ENCODE assay signal across 18 cellular contexts in the genomic region with DNA sequence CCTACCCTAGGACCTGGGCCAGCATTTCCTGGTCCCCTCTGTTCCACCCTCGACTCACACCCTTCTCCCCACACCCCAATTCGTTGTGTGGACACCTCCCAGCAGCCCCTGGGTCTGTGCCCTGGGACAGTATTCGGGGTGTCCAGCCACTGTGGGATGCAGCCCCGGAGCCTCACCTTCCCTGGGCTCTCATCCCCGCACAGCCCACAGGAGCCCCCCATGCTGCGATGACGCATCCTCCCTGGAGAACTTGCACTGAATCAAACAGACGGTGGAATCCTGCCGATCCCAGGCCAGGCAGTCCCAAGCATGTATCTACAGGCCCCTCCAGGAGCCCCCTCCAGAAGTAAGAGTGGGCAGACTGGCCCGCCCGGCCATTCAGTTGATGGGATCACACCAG. TPM values are rescaled to one million over a fixed set of nuclear protein-coding genes. Genes with fewer than 3 reads are reported as not detected.
DNase-seq lines count a peak whose midpoint lies in the region; ATAC-seq and TF ChIP-seq lines count a peak whose summit lies in the region.
"Had no signal": no experiment of that assay in that cellular context is flagged by ENCODE, and none has a peak within 500 bp of the region (broad histone marks: within the 10 kb centered on the region; RNA-seq: fewer than 3 reads in every experiment).

No MANE protein-coding gene starts in this region.

- no peaks in the 10 kb centered on the region for H3K36me3 ChIP-seq in mucosa of descending colon (ENCODE audit: low read depth)
- H3K36me3 ChIP-seq in mesenchymal stem cell (ENCODE audit: control insufficient read depth in 1 of 2, insufficient read depth in 2 of 2, low read depth in 1 of 2, low read length in 2 of 2): peaks cover 0 to 81% of the 10 kb centered on the region in 2 experiments
- H3K36me3 ChIP-seq: right lobe of liver had no signal

- H3K9ac ChIP-seq in mesenchymal stem cell (ENCODE audit: low read length): no peak overlapping the region
- H3K9ac ChIP-seq: GM23248 had no signal

- H3K23ac ChIP-seq in mesenchymal stem cell (ENCODE audit: low read length in 2 of 2): no peak overlapping the region

- H3K9me3 Mint-ChIP-seq in stimulated activated naive CD8-positive, alpha-beta T cell treated with anti-CD3 and anti-CD28 coated beads, Interleukin-15, Interleukin-2, amounts not matched to agents 100 ng/mL and 50 ng/mL, for 24 hours: no peaks in the 10 kb centered on the region
- H3K9me3 Mint-ChIP-seq in activated CD8-positive, alpha-beta T cell treated with anti-CD3 and anti-CD28 coated beads for 36 hours: no peaks in the 10 kb centered on the region
- H3K9me3 Mint-ChIP-seq in immature natural killer cell: no peaks in the 10 kb centered on the region

- H2BK12ac ChIP-seq in mesenchymal stem cell (ENCODE audit: low read length in 2 of 2): no peak overlapping the region

- H3K4me1 Mint-ChIP-seq in stimulated activated naive CD8-positive, alpha-beta T cell treated with anti-CD3 and anti-CD28 coated beads, Interleukin-15, Interleukin-2, amounts not matched to agents 100 ng/mL and 50 ng/mL, for 24 hours (ENCODE audit: low read depth): peaks cover 87% of the 10 kb centered on the region
- H3K4me1 Mint-ChIP-seq in activated CD8-positive, alpha-beta T cell treated with anti-CD3 and anti-CD28 coated beads for 36 hours (ENCODE audit: low read depth): peaks cover 64% of the 10 kb centered on the region
- peaks cover 30 to 36% of the 10 kb centered on the region in 2 donors for H3K4me1 Mint-ChIP-seq in immature natural killer cell

- no peak overlapping the region for H4K8ac ChIP-seq in mesenchymal stem cell (ENCODE audit: low read length)

- ATAC-seq in stimulated activated naive CD8-positive, alpha-beta T cell treated with anti-CD3 and anti-CD28 coated beads, Interleukin-15, Interleukin-2, amounts not matched to agents 100 U/mL and 50 U/mL, for 24 hours: no peak
- ATAC-seq in activated CD8-positive, alpha-beta T cell treated with anti-CD3 and anti-CD28 coated beads for 36 hours: no peak
- no peak for ATAC-seq in mucosa of descending colon
- ATAC-seq: right lobe of liver had no signal

- no peak overlapping the region for H3K4me3 ChIP-seq in mucosa of descending colon
- H3K4me3 ChIP-seq in mesenchymal stem cell (ENCODE audit: insufficient read depth in 1 of 2, low read depth in 1 of 2, low read length in 2 of 2): no peak overlapping the region
- H3K4me3 ChIP-seq: GM23248, PC-9, right lobe of liver had no signal

- no peak for TF ChIP-seq CTCF in activated CD8-positive, alpha-beta T cell treated with anti-CD3 and anti-CD28 coated beads for 36 hours (IDR thresholded peaks at IDR 0.05)
- TF ChIP-seq CTCF in mucosa of descending colon (IDR thresholded peaks at IDR 0.05): no peak

- H3K9me3 ChIP-seq in mucosa of descending colon (no peaks in the 10 kb centered on the region), mesenchymal stem cell (ENCODE audit: control insufficient read depth, low read length) (no peaks in the 10 kb centered on the region)
- H3K9me3 ChIP-seq: right lobe of liver had no signal

- CTCF ChIA-PET in activated CD8-positive, alpha-beta T cell treated with anti-CD3 and anti-CD28 coated beads for 36 hours (lab: Charles Lee): interaction anchor here (2.1 to 2.2 kb wide), 2 partner anchors 50 to 52 kb away, joined by 8 to 9 read pairs; no protein-coding TSS in a partner anchor

- intact Hi-C loops in activated CD8-positive, alpha-beta T cell treated with anti-CD3 and anti-CD28 coated beads for 36 hours (cut with micrococcal nuclease): no loop called here
- intact Hi-C loops in mucosa of descending colon (cut with DNase I, micrococcal nuclease): no loop called here

- peak overlapping the region; percentile 52 for H3K4me3 Mint-ChIP-seq in stimulated activated naive CD8-positive, alpha-beta T cell treated with anti-CD3 and anti-CD28 coated beads, Interleukin-15, Interleukin-2, amounts not matched to agents 100 ng/mL and 50 ng/mL, for 24 hours
- H3K4me3 Mint-ChIP-seq in activated CD8-positive, alpha-beta T cell treated with anti-CD3 and anti-CD28 coated beads for 36 hours: no peak overlapping the region
- no peak overlapping the region for H3K4me3 Mint-ChIP-seq in immature natural killer cell

- H3K14ac ChIP-seq in mesenchymal stem cell (ENCODE audit: low read length in 2 of 2): no peak overlapping the region

- H3K4me2 ChIP-seq in mesenchymal stem cell (ENCODE audit: low read length, poor library complexity, severe bottlenecking): no peak overlapping the region
- H3K4me2 ChIP-seq: PC-9 had no signal

- H3K4ac ChIP-seq in mesenchymal stem cell (ENCODE audit: low read depth in 1 of 2, low read length in 2 of 2): no peak overlapping the region

- H3K79me1 ChIP-seq in mesenchymal stem cell (replicated peaks; ENCODE audit: low read length, poor library complexity, severe bottlenecking): peaks cover 42% of the 10 kb centered on the region

- no peaks in the 10 kb centered on the region for H3K27me3 Mint-ChIP-seq in stimulated activated naive CD8-positive, alpha-beta T cell treated with anti-CD3 and anti-CD28 coated beads, Interleukin-15, Interleukin-2, amounts not matched to agents 100 ng/mL and 50 ng/mL, for 24 hours
- H3K27me3 Mint-ChIP-seq in activated CD8-positive, alpha-beta T cell treated with anti-CD3 and anti-CD28 coated beads for 36 hours: no peaks in the 10 kb centered on the region
- peaks cover 25 to 31% (median 25%) of the 10 kb centered on the region in 3 donors for H3K27me3 Mint-ChIP-seq in immature natural killer cell (ENCODE audit: low read depth in 3 of 3)

- no peak overlapping the region for H4K91ac ChIP-seq in mesenchymal stem cell (ENCODE audit: low read length)

- no peak overlapping the region for H2AFZ ChIP-seq in mesenchymal stem cell (ENCODE audit: low read depth, low read length)
- H2AFZ ChIP-seq: GM23248, PC-9 had no signal

- no peak overlapping the region for H2BK5ac ChIP-seq in mesenchymal stem cell (ENCODE audit: low read depth, low read length, poor library complexity, severe bottlenecking)

- H3K27me3 ChIP-seq in mesenchymal stem cell (ENCODE audit: control insufficient read depth in 1 of 2, insufficient read depth in 1 of 2, low read length in 2 of 2): no peaks in the 10 kb centered on the region
- H3K27me3 ChIP-seq: right lobe of liver had no signal

- peak overlapping the region; percentile 77 for H3K27ac Mint-ChIP-seq in stimulated activated naive CD8-positive, alpha-beta T cell treated with anti-CD3 and anti-CD28 coated beads, Interleukin-15, Interleukin-2, amounts not matched to agents 100 ng/mL and 50 ng/mL, for 24 hours
- H3K27ac Mint-ChIP-seq in activated CD8-positive, alpha-beta T cell treated with anti-CD3 and anti-CD28 coated beads for 36 hours: peak overlapping the region; percentile 1
- H3K27ac Mint-ChIP-seq in immature natural killer cell: no peak overlapping the region

- no peak overlapping the region for H3K18ac ChIP-seq in mesenchymal stem cell (ENCODE audit: low read depth in 1 of 2, low read length in 2 of 2)

- H2BK120ac ChIP-seq in mesenchymal stem cell (ENCODE audit: low read depth, low read length): no peak overlapping the region

- POLR2A ChIA-PET in activated CD8-positive, alpha-beta T cell treated with anti-CD3 and anti-CD28 coated beads for 36 hours (lab: Charles Lee): no interaction called here

- WGBS in mesenchymal stem cell: 94% methylated on average over 11 of the region's 11 CpGs

- H3K27ac ChIP-seq in mesenchymal stem cell (ENCODE audit: low read length, poor library complexity, severe bottlenecking): no peak overlapping the region
- H3K27ac ChIP-seq: GM23248, PC-9, right lobe of liver had no signal

- H3K4me1 ChIP-seq in mucosa of descending colon (ENCODE audit: low read depth) (peaks cover 92% of the 10 kb centered on the region), mesenchymal stem cell (ENCODE audit: control insufficient read depth, insufficient read depth, low read depth, low read length) (peaks cover 62% of the 10 kb centered on the region)
- H3K4me1 ChIP-seq: right lobe of liver had no signal

- no peak overlapping the region for H2AK5ac ChIP-seq in mesenchymal stem cell (ENCODE audit: low read length, severe bottlenecking)

- no peak overlapping the region for H2BK15ac ChIP-seq in mesenchymal stem cell (ENCODE audit: low read depth, poor library complexity, severe bottlenecking)

- no peak for DNase-seq in stimulated activated naive CD8-positive, alpha-beta T cell treated with anti-CD3 and anti-CD28 coated beads, Interleukin-15, Interleukin-2, amounts not matched to agents 100 U/mL and 50 U/mL, for 24 hours
- no peak for DNase-seq in activated CD8-positive, alpha-beta T cell treated with anti-CD3 and anti-CD28 coated beads for 36 hours
- DNase-seq in mucosa of descending colon (peak; percentile 20 to 60 (median 39)), immature natural killer cell (no peak), mesenchymal stem cell (no peak), NCI-H2196 treated with DMSO at 0.1 percent for 48 hours (lab: John Stamatoyannopoulos, UW; ENCODE audit: unreplicated experiment) (no peak), mucosa of gallbladder (ENCODE audit: low spot score) (no peak)
- DNase-seq: activated CD4-positive, alpha-beta T cell treated with anti-CD3 and anti-CD28 coated beads, Interleukin-2, amount 50 U/mL, for 1 hour; amygdala; GM23248; NCI-H2029 treated with DMSO at 0.1 percent for 48 hours; NCI-H69; PC-9; T-helper 9 cell had no signal

- H3K36me3 Mint-ChIP-seq in stimulated activated naive CD8-positive, alpha-beta T cell treated with anti-CD3 and anti-CD28 coated beads, Interleukin-15, Interleukin-2, amounts not matched to agents 100 ng/mL and 50 ng/mL, for 24 hours (ENCODE audit: low read depth): peaks cover 10% of the 10 kb centered on the region
- peaks cover 16% of the 10 kb centered on the region for H3K36me3 Mint-ChIP-seq in activated CD8-positive, alpha-beta T cell treated with anti-CD3 and anti-CD28 coated beads for 36 hours (ENCODE audit: low read depth)
- H3K36me3 Mint-ChIP-seq in immature natural killer cell: no peaks in the 10 kb centered on the region

RNA-seq across cellular contexts. Expression of a gene that starts 9.7 kb away (rescaled TPM):
- 10 to 100 TPM; 43.2 to 43.4 TPM for total RNA-seq in activated CD8-positive, alpha-beta T cell treated with anti-CD3 and anti-CD28 coated beads for 36 hours
- total RNA-seq in mucosa of descending colon: 1,000 to 10,000 TPM; 1,048 to 2,192 (median 2,113) TPM
- polyA plus RNA-seq in immature natural killer cell: 10 to 100 TPM in 2 of 3 donors, 1 to 10 TPM in 1; 5.3 to 23.7 (median 16.9) TPM
- 311 TPM for polyA plus RNA-seq in mesenchymal stem cell (2013, experiment 1 of 2)
- polyA plus RNA-seq in mesenchymal stem cell (2013, experiment 2 of 2): 325 TPM
- total RNA-seq in mucosa of gallbladder: 195 TPM

RNA-seq across cellular contexts. Expression of a gene that starts 50.6 kb away (rescaled TPM):
- total RNA-seq in activated CD8-positive, alpha-beta T cell treated with anti-CD3 and anti-CD28 coated beads for 36 hours: 1 to 10 TPM; 5.0 to 5.3 TPM
- total RNA-seq in mucosa of descending colon (1 to 10 TPM in 2 of 3 donors, under 1 TPM in 1; 0.99 to 1.1 (median 1.1) TPM), mucosa of gallbladder (0.37 TPM)
- not detected for polyA plus RNA-seq in immature natural killer cell
- not detected for polyA plus RNA-seq in mesenchymal stem cell (2013, experiment 1 of 2)
- 0.01 TPM for polyA plus RNA-seq in mesenchymal stem cell (2013, experiment 2 of 2)
- total RNA-seq: GM23248, osteocyte, PC-9 had no signal
- polyA plus RNA-seq: keratinocyte had no signal

Comparison
In these comparisons a context has a peak if more than half of its experiments do, and no peak if none do; other contexts are left out.
1. H3K27ac Mint-ChIP-seq: peak in stimulated activated naive CD8-positive, alpha-beta T cell treated with anti-CD3 and anti-CD28 coated beads, Interleukin-15, Interleukin-2, amounts not matched to agents 100 ng/mL and 50 ng/mL, for 24 hours (single experiment) and activated CD8-positive, alpha-beta T cell treated with anti-CD3 and anti-CD28 coated beads for 36 hours (single experiment); none in immature natural killer cell (0 of 6).
2. DNase-seq: peak in mucosa of descending colon (3 of 3); none in stimulated activated naive CD8-positive, alpha-beta T cell treated with anti-CD3 and anti-CD28 coated beads, Interleukin-15, Interleukin-2, amounts not matched to agents 100 U/mL and 50 U/mL, for 24 hours (single experiment), activated CD8-positive, alpha-beta T cell treated with anti-CD3 and anti-CD28 coated beads for 36 hours (single experiment), immature natural killer cell (0 of 3), mesenchymal stem cell (single experiment), NCI-H2196 treated with DMSO at 0.1 percent for 48 hours (single experiment) and mucosa of gallbladder (single experiment).